ENCODE assay signal across 9 cellular contexts in the genomic region with DNA sequence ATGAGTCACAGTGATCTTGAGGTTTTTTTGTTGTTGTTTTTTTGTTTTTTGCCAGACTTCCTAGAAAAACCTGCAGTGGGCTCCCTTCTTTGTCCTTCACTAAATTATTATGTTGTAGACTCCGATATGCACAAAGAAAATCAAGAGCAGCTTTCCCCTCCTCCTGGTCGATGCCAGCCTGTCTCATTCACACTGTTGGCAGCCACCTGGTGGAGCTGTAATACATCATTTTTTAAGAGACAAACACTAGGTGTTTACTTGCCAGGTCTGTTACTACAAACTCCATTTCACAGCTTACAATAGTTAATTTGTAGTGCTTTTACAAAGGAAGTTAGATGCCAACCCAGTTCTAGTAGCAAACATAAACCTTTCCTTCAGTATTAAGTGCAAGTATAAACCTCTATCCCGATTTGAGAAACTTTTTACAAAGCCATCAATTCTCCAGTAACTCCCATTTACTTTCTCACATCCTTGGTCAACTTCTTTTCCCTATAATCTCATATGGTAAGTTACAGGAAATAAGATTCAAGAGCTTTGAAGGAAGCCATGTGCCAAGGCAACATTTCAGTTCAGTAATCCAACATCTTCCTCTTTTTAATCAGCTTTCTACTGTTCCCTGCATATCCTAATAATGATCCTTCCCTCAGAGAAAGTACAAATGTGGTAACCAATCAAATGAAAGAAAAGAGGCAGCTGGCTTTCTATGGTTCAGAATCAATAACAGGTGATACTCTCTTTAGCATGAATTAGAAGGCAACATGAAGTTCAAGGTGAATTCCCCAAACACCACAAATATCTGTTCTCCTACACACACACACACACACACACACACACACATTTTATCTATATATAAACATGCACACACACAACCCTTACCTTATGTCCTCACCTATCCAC. TPM values are rescaled to one million over a fixed set of nuclear protein-coding genes. Genes with fewer than 3 reads are reported as not detected.
A peak's percentile ranks its signal among the peaks of the same experiment; 100 is the strongest.
DNase-seq lines count a peak whose midpoint lies in the region; ATAC-seq and TF ChIP-seq lines count a peak whose summit lies in the region.
"Had no signal": no experiment of that assay in that cellular context is flagged by ENCODE, and none has a peak within 500 bp of the region (broad histone marks: within the 10 kb centered on the region; RNA-seq: fewer than 3 reads in every experiment).

No MANE protein-coding gene starts in this region.

- H3K27ac Mint-ChIP-seq in HFFc6 (no peak overlapping the region), memory B cell (peak overlapping the region; percentile 90)

- no peaks in the 10 kb centered on the region for H3K27me3 Mint-ChIP-seq in HFFc6 (ENCODE audit: insufficient read depth)
- H3K27me3 Mint-ChIP-seq in memory B cell = no peaks in the 10 kb centered on the region

- no peaks in the 10 kb centered on the region for H3K27me3 ChIP-seq in DND-41 (ENCODE audit: insufficient read depth, low read length, poor library complexity)
- H3K27me3 ChIP-seq: SJCRH30 had no signal

- H3K4me3 Mint-ChIP-seq in HFFc6 (no peak overlapping the region), memory B cell (peak overlapping the region; percentile 78)

- DNase-seq in DND-41 = no peak
- DNase-seq in HFFc6 = no peak
- DNase-seq in NCI-H526 (lab: John Stamatoyannopoulos, UW) = peak; percentile 0 to 60
- peak; percentile 66 for DNase-seq in activated effector memory CD4-positive, alpha-beta T cell treated with anti-CD3 and anti-CD28 coated beads, Interleukin-2, amount 50 U/mL, for 16 hours
- no peak for DNase-seq in memory B cell (ENCODE audit: low spot score in 2 of 2)
- DNase-seq in NCI-H187 treated with DMSO at 0.1 percent for 48 hours (lab: John Stamatoyannopoulos, UW) = no peak
- no peak for DNase-seq in stimulated activated CD4-positive, alpha-beta T cell treated with anti-CD3 and anti-CD28 coated beads, Interleukin-4, amount 100 ng/mL, for 4 hours
- no peak for DNase-seq in NOMO-1 treated with DMSO at 0.1 percent for 48 hours (lab: John Stamatoyannopoulos, UW; ENCODE audit: unreplicated experiment)

- no peak overlapping the region for H3K9ac ChIP-seq in DND-41 (ENCODE audit: low read depth, low read length)

- TF ChIP-seq CTCF in DND-41 (IDR thresholded peaks at IDR 0.05; ENCODE audit: borderline replicate concordance, extremely low read depth, low read length, poor library complexity, severe bottlenecking) = peak; percentile 44
- TF ChIP-seq CTCF in HFFc6 (IDR thresholded peaks at IDR 0.05) = peak; percentile 46

- no peaks in the 10 kb centered on the region for H3K36me3 ChIP-seq in DND-41 (ENCODE audit: insufficient read depth, low read length)
- H3K36me3 ChIP-seq: SJCRH30 had no signal

- H3K4me1 Mint-ChIP-seq in HFFc6 (ENCODE audit: low read depth) = peaks cover 45% of the 10 kb centered on the region
- peaks cover 32% of the 10 kb centered on the region for H3K4me1 Mint-ChIP-seq in memory B cell

- H3K36me3 Mint-ChIP-seq in HFFc6 (ENCODE audit: low read depth) (peaks cover 14% of the 10 kb centered on the region), memory B cell (peaks cover 4% of the 10 kb centered on the region)

- ATAC-seq in DND-41 (ENCODE audit: insufficient read depth, low read depth) (no peak), memory B cell (ENCODE audit: low read depth) (peak; percentile 41)

- H3K9me3 ChIP-seq in DND-41 (ENCODE audit: insufficient read depth, low read length, severe bottlenecking) = no peaks in the 10 kb centered on the region
- H3K9me3 ChIP-seq: SJCRH30 had no signal

- H3K9me3 Mint-ChIP-seq in HFFc6 = no peaks in the 10 kb centered on the region
- no peaks in the 10 kb centered on the region for H3K9me3 Mint-ChIP-seq in memory B cell

- no peak overlapping the region for H3K27ac ChIP-seq in DND-41 (ENCODE audit: low read length)
- H3K27ac ChIP-seq: SJCRH30 had no signal

- H2AFZ ChIP-seq in DND-41 (ENCODE audit: low read depth, low read length) = no peak overlapping the region

- no peak overlapping the region for H3K4me3 ChIP-seq in DND-41 (ENCODE audit: low read depth in 1 of 2, low read length in 2 of 2)
- H3K4me3 ChIP-seq: SJCRH30 had no signal

- H3K4me2 ChIP-seq in DND-41 (ENCODE audit: insufficient read depth, low read length) = no peak overlapping the region

- H3K4me1 ChIP-seq in DND-41 (ENCODE audit: insufficient read depth, low read length) = no peaks in the 10 kb centered on the region

- H3K79me2 ChIP-seq in DND-41 (ENCODE audit: insufficient read depth, low read length) = peaks cover 51% of the 10 kb centered on the region

- peaks cover 20% of the 10 kb centered on the region; the same call in 1 of the 2 replicates for H4K20me1 ChIP-seq in DND-41 (ENCODE audit: insufficient read depth, low read length)

RNA-seq across cellular contexts. Expression of a gene that starts 14.0 kb away (rescaled TPM):
- total RNA-seq in HFFc6 (2021; fragmentation: NEBNext Ultra II Directional; extraction: Animal tissue kit (Norgen Biotek cat#: 25700)) = 10 to 100 TPM; 41.0 to 45.7 (median 42.0) TPM

RNA-seq across cellular contexts. Expression of a gene that starts 14.1 kb away (rescaled TPM):
- total RNA-seq in HFFc6 (2021; fragmentation: NEBNext Ultra II Directional; extraction: Animal tissue kit (Norgen Biotek cat#: 25700)) = 1 to 10 TPM; 1.1 to 2.2 (median 1.5) TPM

Comparison
In these comparisons a context has a peak if more than half of its experiments do, and no peak if none do; other contexts are left out.
1. DNase-seq: peak in NCI-H526 (2 of 2) and activated effector memory CD4-positive, alpha-beta T cell treated with anti-CD3 and anti-CD28 coated beads, Interleukin-2, amount 50 U/mL, for 16 hours (single experiment); none in DND-41 (single experiment), HFFc6 (single experiment), memory B cell (0 of 2), NCI-H187 treated with DMSO at 0.1 percent for 48 hours (single experiment), stimulated activated CD4-positive, alpha-beta T cell treated with anti-CD3 and anti-CD28 coated beads, Interleukin-4, amount 100 ng/mL, for 4 hours (0 of 2) and NOMO-1 treated with DMSO at 0.1 percent for 48 hours (single experiment).